24 cellular contexts compared by ENCODE assay signal in the genomic region with DNA sequence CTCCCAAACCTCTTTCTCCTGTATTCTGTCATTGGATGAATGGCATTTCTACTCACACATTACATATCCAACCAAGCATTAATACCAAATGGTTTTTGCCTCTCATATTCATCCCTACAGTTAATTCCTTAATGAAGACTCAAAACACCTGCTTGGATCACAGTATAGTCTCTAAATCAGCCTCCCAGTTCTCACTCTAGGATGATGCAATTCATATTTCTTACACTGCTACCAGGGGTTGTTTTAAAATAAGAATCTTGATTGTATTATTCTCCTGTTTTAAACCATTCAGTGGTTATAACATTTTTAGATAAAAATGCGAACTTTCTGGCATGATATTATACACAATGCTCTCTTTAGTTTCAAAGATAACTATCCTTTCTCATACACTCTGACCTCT.
"Had no signal": no experiment of that assay in that cellular context is flagged by ENCODE, and none has a peak within 500 bp of the region (broad histone marks: within the 10 kb centered on the region; RNA-seq: fewer than 3 reads in every experiment).

No MANE protein-coding gene starts in this region.

- H3K9me3 ChIP-seq: left lung, mucosa of descending colon, transverse colon, vagina had no signal

- H3K9me3 Mint-ChIP-seq: activated B cell treated with CpG ODN at 0.5 μM for 24 hours; activated CD4-positive, alpha-beta T cell treated with anti-CD3 and anti-CD28 coated beads, Interleukin-2, amount 10 ng/mL, durations not matched to agents 24 days and 14 days; brain; dendritic cell treated with granulocyte-macrophage colony-stimulating factor and Interleukin-4, amounts not matched to agents 40 ng/mL and 50 ng/mL, for 4 days; effector memory CD8-positive, alpha-beta T cell; naive thymus-derived CD8-positive, alpha-beta T cell had no signal

- H3K27ac Mint-ChIP-seq: activated B cell treated with CpG ODN at 0.5 μM for 24 hours; activated CD4-positive, alpha-beta T cell treated with anti-CD3 and anti-CD28 coated beads, Interleukin-2, amount 10 ng/mL, durations not matched to agents 24 days and 14 days; activated CD8-positive, alpha-beta T cell treated with anti-CD3 and anti-CD28 coated beads, Interleukin-2, amount 10 ng/mL, durations not matched to agents 7 days and 5 days; activated naive CD8-positive, alpha-beta T cell; brain; dendritic cell treated with granulocyte-macrophage colony-stimulating factor and Interleukin-4, amounts not matched to agents 40 ng/mL and 50 ng/mL, for 4 days; effector memory CD8-positive, alpha-beta T cell; naive thymus-derived CD8-positive, alpha-beta T cell had no signal

- H3K36me3 Mint-ChIP-seq: activated naive CD8-positive, alpha-beta T cell; brain; naive thymus-derived CD8-positive, alpha-beta T cell had no signal

- H3K27me3 Mint-ChIP-seq: activated B cell treated with CpG ODN at 0.5 μM for 24 hours; activated CD4-positive, alpha-beta T cell treated with anti-CD3 and anti-CD28 coated beads, Interleukin-2, amount 10 ng/mL, durations not matched to agents 24 days and 14 days; dendritic cell treated with granulocyte-macrophage colony-stimulating factor and Interleukin-4, amounts not matched to agents 40 ng/mL and 50 ng/mL, for 4 days; effector memory CD8-positive, alpha-beta T cell had no signal

- H3K36me3 ChIP-seq: left lung, transverse colon, vagina had no signal

- H3K27ac ChIP-seq: left lung, skin epidermis, transverse colon, vagina had no signal

- H3K4me1 Mint-ChIP-seq: activated B cell treated with CpG ODN at 0.5 μM for 24 hours; activated CD4-positive, alpha-beta T cell treated with anti-CD3 and anti-CD28 coated beads, Interleukin-2, amount 10 ng/mL, durations not matched to agents 24 days and 14 days; naive thymus-derived CD8-positive, alpha-beta T cell had no signal

- H3K4me3 Mint-ChIP-seq: activated B cell treated with CpG ODN at 0.5 μM for 24 hours; activated CD4-positive, alpha-beta T cell treated with anti-CD3 and anti-CD28 coated beads, Interleukin-2, amount 10 ng/mL, durations not matched to agents 24 days and 14 days; activated CD8-positive, alpha-beta T cell treated with anti-CD3 and anti-CD28 coated beads, Interleukin-2, amount 10 ng/mL, durations not matched to agents 7 days and 5 days; activated naive CD8-positive, alpha-beta T cell; brain; dendritic cell treated with granulocyte-macrophage colony-stimulating factor and Interleukin-4, amounts not matched to agents 40 ng/mL and 50 ng/mL, for 4 days; effector memory CD8-positive, alpha-beta T cell; naive thymus-derived CD8-positive, alpha-beta T cell had no signal

- H3K4me3 ChIP-seq: left lung, mucosa of descending colon, skin epidermis, transverse colon, vagina had no signal

- H3K27me3 ChIP-seq: left lung, transverse colon, vagina had no signal

- ATAC-seq: activated CD8-positive, alpha-beta T cell treated with anti-CD3 and anti-CD28 coated beads, Interleukin-2, amount 10 ng/mL, durations not matched to agents 7 days and 5 days; effector memory CD8-positive, alpha-beta T cell; left lung; mucosa of descending colon; naive thymus-derived CD8-positive, alpha-beta T cell had no signal

- H3K4me1 ChIP-seq: left lung, transverse colon had no signal

- DNase-seq: activated B cell treated with CpG ODN at 0.5 μM for 24 hours; activated CD4-positive, alpha-beta T cell treated with anti-CD3 and anti-CD28 coated beads, Interleukin-2, amount 10 ng/mL, durations not matched to agents 24 days and 14 days; activated CD8-positive, alpha-beta memory T cell treated with anti-CD3 and anti-CD28 coated beads, Interleukin-2, amount 50 U/mL, for 4 hours; activated CD8-positive, alpha-beta T cell treated with anti-CD3 and anti-CD28 coated beads, Interleukin-2, amount 10 ng/mL, durations not matched to agents 7 days and 5 days; activated gamma-delta T cell; activated T-cell treated with anti-CD3 and anti-CD28 coated beads, Interleukin-2, amount 50 U/mL, for 48 hours; amygdala; effector memory CD8-positive, alpha-beta T cell; erythroblast; kidney; left lung; mucosa of descending colon; naive thymus-derived CD8-positive, alpha-beta T cell; stimulated activated CD4-positive, alpha-beta T cell treated with anti-CD3 and anti-CD28 coated beads, Interleukin-4, amount 100 ng/mL, for 4 hours; stimulated activated CD8-positive, alpha-beta memory T cell treated with anti-CD3 and anti-CD28 coated beads, Interleukin-4, amount 100 ng/mL, for 48 hours; stimulated activated naive CD4-positive, alpha-beta T cell treated with Interleukin-2 at 50 U/mL for 16 hours; substantia nigra; transverse colon had no signal

- FAIRE-seq: kidney, TTC549 had no signal
